1 cellular context compared by ENCODE assay signal in genomic region chr6:144408151-144408550, GRCh38.
TF ChIP-seq lines count a peak whose summit lies in the region.

No MANE protein-coding gene starts in this region.

TF ChIP-seq in WTC11, 78 proteins besides CTCF, POLR2A, EP300 and RAD21 (continued from another document):
- TF ChIP-seq ZBTB43 (CRISPR knock-in tag; IDR thresholded peaks at IDR 0.05) (no peak), SMAD3 (CRISPR knock-in tag; IDR thresholded peaks at IDR 0.05; ENCODE audit: borderline replicate concordance) (no peak), MYBL2 (CRISPR knock-in tag; IDR thresholded peaks at IDR 0.05) (no peak), ZNF138 (CRISPR knock-in tag; conservative IDR thresholded peaks at IDR 0.05) (no peak), PREB (CRISPR knock-in tag; IDR thresholded peaks at IDR 0.05; ENCODE audit: borderline replicate concordance) (no peak), ESRRA (CRISPR knock-in tag; IDR thresholded peaks at IDR 0.05; ENCODE audit: borderline replicate concordance) (no peak), GABPB1 (CRISPR knock-in tag; IDR thresholded peaks at IDR 0.05) (no peak), ZNF532 (CRISPR knock-in tag; IDR thresholded peaks at IDR 0.05; ENCODE audit: borderline replicate concordance) (no peak), RORB (CRISPR knock-in tag; IDR thresholded peaks at IDR 0.05) (no peak), FOXK1 (CRISPR knock-in tag; IDR thresholded peaks at IDR 0.05) (no peak), ZNF317 (CRISPR knock-in tag; IDR thresholded peaks at IDR 0.05; ENCODE audit: borderline replicate concordance, low read depth) (no peak), ZNF671 (CRISPR knock-in tag; IDR thresholded peaks at IDR 0.05) (no peak)
